1 cellular context compared by ENCODE assay signal in the genomic region with DNA sequence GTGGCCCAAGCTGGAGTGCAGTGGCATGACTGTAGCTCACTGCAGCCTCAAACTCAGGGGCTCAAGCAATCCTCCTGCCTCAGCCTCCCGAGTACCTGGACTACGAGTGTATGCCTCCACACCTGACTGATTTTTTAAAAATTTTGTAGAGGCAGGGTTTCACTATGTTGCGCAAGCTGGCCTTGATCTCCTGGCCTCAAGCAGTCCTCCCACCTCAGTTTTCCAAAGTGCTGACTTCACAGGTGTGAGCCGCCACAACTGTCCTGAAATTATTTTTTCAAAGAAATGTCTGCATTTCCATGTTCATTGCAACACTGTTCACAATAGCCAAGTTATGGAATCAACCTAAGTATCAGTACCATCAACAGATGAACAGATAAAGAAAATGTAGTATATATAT.
TF ChIP-seq lines count a peak whose summit lies in the region.

No MANE protein-coding gene starts in this region.

TF ChIP-seq in HepG2, 621 proteins besides CTCF, POLR2A, EP300 and RAD21 (continued from another document):
- TF ChIP-seq, protein P1, sequence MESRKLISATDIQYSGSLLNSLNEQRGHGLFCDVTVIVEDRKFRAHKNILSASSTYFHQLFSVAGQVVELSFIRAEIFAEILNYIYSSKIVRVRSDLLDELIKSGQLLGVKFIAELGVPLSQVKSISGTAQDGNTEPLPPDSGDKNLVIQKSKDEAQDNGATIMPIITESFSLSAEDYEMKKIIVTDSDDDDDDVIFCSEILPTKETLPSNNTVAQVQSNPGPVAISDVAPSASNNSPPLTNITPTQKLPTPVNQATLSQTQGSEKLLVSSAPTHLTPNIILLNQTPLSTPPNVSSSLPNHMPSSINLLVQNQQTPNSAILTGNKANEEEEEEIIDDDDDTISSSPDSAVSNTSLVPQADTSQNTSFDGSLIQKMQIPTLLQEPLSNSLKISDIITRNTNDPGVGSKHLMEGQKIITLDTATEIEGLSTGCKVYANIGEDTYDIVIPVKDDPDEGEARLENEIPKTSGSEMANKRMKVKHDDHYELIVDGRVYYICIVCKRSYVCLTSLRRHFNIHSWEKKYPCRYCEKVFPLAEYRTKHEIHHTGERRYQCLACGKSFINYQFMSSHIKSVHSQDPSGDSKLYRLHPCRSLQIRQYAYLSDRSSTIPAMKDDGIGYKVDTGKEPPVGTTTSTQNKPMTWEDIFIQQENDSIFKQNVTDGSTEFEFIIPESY (CRISPR knock-in tag; IDR thresholded peaks at IDR 0.05), result peak; percentile 68; the same call in 1 of the 2 replicates
- TF ChIP-seq, protein P2, sequence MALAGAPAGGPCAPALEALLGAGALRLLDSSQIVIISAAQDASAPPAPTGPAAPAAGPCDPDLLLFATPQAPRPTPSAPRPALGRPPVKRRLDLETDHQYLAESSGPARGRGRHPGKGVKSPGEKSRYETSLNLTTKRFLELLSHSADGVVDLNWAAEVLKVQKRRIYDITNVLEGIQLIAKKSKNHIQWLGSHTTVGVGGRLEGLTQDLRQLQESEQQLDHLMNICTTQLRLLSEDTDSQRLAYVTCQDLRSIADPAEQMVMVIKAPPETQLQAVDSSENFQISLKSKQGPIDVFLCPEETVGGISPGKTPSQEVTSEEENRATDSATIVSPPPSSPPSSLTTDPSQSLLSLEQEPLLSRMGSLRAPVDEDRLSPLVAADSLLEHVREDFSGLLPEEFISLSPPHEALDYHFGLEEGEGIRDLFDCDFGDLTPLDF (CRISPR knock-in tag; IDR thresholded peaks at IDR 0.05), result peak; percentile 32; the same call in 1 of the 2 replicates
- TF ChIP-seq, protein P3, sequence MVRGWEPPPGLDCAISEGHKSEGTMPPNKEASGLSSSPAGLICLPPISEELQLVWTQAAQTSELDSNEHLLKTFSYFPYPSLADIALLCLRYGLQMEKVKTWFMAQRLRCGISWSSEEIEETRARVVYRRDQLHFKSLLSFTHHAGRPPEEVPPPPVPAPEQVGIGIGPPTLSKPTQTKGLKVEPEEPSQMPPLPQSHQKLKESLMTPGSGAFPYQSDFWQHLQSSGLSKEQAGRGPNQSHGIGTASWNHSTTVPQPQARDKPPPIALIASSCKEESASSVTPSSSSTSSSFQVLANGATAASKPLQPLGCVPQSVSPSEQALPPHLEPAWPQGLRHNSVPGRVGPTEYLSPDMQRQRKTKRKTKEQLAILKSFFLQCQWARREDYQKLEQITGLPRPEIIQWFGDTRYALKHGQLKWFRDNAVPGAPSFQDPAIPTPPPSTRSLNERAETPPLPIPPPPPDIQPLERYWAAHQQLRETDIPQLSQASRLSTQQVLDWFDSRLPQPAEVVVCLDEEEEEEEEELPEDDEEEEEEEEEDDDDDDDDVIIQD (CRISPR knock-in tag; IDR thresholded peaks at IDR 0.05; ENCODE audit: low read depth), result peak; percentile 68; the same call in 1 of the 2 replicates
- TF ChIP-seq SATB2 (CRISPR knock-in tag; IDR thresholded peaks at IDR 0.05), result 0 out of 2 replicates have a peak, but pooled peaks have one; percentile 35
- peak; percentile 66; the same call in 1 of the 2 replicates for TF ChIP-seq ZNF263 (CRISPR knock-in tag; IDR thresholded peaks at IDR 0.05)
- peak; percentile 74 for TF ChIP-seq CEBPB (IDR thresholded peaks at IDR 0.05; ENCODE audit: borderline replicate concordance, low read depth, low read length)
- TF ChIP-seq, protein P4, sequence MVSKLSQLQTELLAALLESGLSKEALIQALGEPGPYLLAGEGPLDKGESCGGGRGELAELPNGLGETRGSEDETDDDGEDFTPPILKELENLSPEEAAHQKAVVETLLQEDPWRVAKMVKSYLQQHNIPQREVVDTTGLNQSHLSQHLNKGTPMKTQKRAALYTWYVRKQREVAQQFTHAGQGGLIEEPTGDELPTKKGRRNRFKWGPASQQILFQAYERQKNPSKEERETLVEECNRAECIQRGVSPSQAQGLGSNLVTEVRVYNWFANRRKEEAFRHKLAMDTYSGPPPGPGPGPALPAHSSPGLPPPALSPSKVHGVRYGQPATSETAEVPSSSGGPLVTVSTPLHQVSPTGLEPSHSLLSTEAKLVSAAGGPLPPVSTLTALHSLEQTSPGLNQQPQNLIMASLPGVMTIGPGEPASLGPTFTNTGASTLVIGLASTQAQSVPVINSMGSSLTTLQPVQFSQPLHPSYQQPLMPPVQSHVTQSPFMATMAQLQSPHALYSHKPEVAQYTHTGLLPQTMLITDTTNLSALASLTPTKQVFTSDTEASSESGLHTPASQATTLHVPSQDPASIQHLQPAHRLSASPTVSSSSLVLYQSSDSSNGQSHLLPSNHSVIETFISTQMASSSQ (IDR thresholded peaks at IDR 0.05; ENCODE audit: low read depth), result no peak
- TF ChIP-seq, protein P4 (CRISPR knock-in tag; IDR thresholded peaks at IDR 0.05; ENCODE audit: borderline replicate concordance), result no peak
- TF ChIP-seq, protein P5, sequence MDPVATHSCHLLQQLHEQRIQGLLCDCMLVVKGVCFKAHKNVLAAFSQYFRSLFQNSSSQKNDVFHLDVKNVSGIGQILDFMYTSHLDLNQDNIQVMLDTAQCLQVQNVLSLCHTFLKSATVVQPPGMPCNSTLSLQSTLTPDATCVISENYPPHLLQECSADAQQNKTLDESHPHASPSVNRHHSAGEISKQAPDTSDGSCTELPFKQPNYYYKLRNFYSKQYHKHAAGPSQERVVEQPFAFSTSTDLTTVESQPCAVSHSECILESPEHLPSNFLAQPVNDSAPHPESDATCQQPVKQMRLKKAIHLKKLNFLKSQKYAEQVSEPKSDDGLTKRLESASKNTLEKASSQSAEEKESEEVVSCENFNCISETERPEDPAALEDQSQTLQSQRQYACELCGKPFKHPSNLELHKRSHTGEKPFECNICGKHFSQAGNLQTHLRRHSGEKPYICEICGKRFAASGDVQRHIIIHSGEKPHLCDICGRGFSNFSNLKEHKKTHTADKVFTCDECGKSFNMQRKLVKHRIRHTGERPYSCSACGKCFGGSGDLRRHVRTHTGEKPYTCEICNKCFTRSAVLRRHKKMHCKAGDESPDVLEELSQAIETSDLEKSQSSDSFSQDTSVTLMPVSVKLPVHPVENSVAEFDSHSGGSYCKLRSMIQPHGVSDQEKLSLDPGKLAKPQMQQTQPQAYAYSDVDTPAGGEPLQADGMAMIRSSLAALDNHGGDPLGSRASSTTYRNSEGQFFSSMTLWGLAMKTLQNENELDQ (CRISPR knock-in tag; IDR thresholded peaks at IDR 0.05; ENCODE audit: borderline replicate concordance), result no peak
- TF ChIP-seq, protein P6, sequence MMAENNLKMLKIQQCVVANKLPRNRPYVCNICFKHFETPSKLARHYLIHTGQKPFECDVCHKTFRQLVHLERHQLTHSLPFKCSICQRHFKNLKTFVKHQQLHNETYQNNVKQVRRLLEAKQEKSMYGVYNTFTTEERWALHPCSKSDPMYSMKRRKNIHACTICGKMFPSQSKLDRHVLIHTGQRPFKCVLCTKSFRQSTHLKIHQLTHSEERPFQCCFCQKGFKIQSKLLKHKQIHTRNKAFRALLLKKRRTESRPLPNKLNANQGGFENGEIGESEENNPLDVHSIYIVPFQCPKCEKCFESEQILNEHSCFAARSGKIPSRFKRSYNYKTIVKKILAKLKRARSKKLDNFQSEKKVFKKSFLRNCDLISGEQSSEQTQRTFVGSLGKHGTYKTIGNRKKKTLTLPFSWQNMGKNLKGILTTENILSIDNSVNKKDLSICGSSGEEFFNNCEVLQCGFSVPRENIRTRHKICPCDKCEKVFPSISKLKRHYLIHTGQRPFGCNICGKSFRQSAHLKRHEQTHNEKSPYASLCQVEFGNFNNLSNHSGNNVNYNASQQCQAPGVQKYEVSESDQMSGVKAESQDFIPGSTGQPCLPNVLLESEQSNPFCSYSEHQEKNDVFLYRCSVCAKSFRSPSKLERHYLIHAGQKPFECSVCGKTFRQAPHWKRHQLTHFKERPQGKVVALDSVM (CRISPR knock-in tag; IDR thresholded peaks at IDR 0.05), result peak; percentile 62
- peak; percentile 42; the same call in 1 of the 2 replicates for TF ChIP-seq HNF4A (CRISPR knock-in tag; IDR thresholded peaks at IDR 0.05)
- TF ChIP-seq SUZ12 (IDR thresholded peaks at IDR 0.05; ENCODE audit: low read depth, low read length), result no peak
- TF ChIP-seq CEBPG (CRISPR knock-in tag; IDR thresholded peaks at IDR 0.05), result peak; percentile 48; the same call in 1 of the 2 replicates
- peak; percentile 64; the same call in 1 of the 2 replicates for TF ChIP-seq POGZ (CRISPR knock-in tag; IDR thresholded peaks at IDR 0.05)
